In genomic region chr21:36839735-36840134, GRCh38 we compare ENCODE assay signal across 31 cellular contexts.
"Had no signal": no experiment of that assay in that cellular context is flagged by ENCODE, and none has a peak within 500 bp of the region (broad histone marks: within the 10 kb centered on the region; RNA-seq: fewer than 3 reads in every experiment).

No MANE protein-coding gene starts in this region.

- H3K27me3 ChIP-seq: esophagus muscularis mucosa, gastrocnemius medialis, left lung, right atrium auricular region, testis had no signal

- DNase-seq: activated CD4-positive, alpha-beta memory T cell treated with anti-CD3 and anti-CD28 coated beads for 36 hours; activated CD4-positive, alpha-beta T cell treated with anti-CD3 and anti-CD28 coated beads, Interleukin-2, amount 10 ng/mL, durations not matched to agents 24 days and 14 days; activated CD4-positive, CD25-positive, alpha-beta regulatory T cell treated with anti-CD3 and anti-CD28 coated beads, Interleukin-2, amount 50 U/mL, for 72 hours; activated CD8-positive, alpha-beta memory T cell treated with anti-CD3 and anti-CD28 coated beads, Interleukin-2, amount 50 U/mL, for 48 hours; activated gamma-delta T cell treated with Interleukin-2 at 50 U/mL for 16 hours; activated naive CD4-positive, alpha-beta T cell treated with anti-CD3 and anti-CD28 coated beads, Interleukin-2, amount 50 U/mL, for 16 hours; activated T-cell treated with anti-CD3 and anti-CD28 coated beads, Interleukin-2, amount 50 U/mL, for 24 hours; amniotic stem cell; central memory CD4-positive, alpha-beta T cell; dermis blood vessel endothelial cell; effector CD4-positive, alpha-beta T cell; gastrocnemius medialis; glutamatergic neuron; left lung; lower lobe of right lung; psoas muscle; stimulated activated CD4-positive, alpha-beta T cell treated with anti-CD3 and anti-CD28 coated beads, Interleukin-15, amount 100 ng/mL, for 24 hours; stimulated activated CD4-positive, alpha-beta T cell treated with anti-CD3 and anti-CD28 coated beads, Interleukin-2, amount 100 ng/mL, for 24 hours; stimulated activated naive CD8-positive, alpha-beta T cell treated with anti-CD3 and anti-CD28 coated beads, Interleukin-15, Interleukin-2, amounts not matched to agents 100 U/mL and 50 U/mL, for 24 hours; SW 1271; T1000; testis; WERI-Rb-1 had no signal

- H3K27ac ChIP-seq: esophagus muscularis mucosa, gastrocnemius medialis, left lung, lower lobe of right lung, parathyroid adenoma, psoas muscle, right atrium auricular region, testis, WERI-Rb-1 had no signal

- H3K36me3 Mint-ChIP-seq: activated CD4-positive, alpha-beta memory T cell treated with anti-CD3 and anti-CD28 coated beads for 36 hours had no signal

- H3K27me3 Mint-ChIP-seq: activated CD4-positive, alpha-beta memory T cell treated with anti-CD3 and anti-CD28 coated beads for 36 hours; activated CD4-positive, alpha-beta T cell treated with anti-CD3 and anti-CD28 coated beads, Interleukin-2, amount 10 ng/mL, durations not matched to agents 24 days and 14 days; activated T-cell treated with anti-CD3 and anti-CD28 coated beads, Interleukin-2, amount 50 U/mL, for 24 hours had no signal

- H3K4me1 Mint-ChIP-seq: activated CD4-positive, alpha-beta T cell treated with anti-CD3 and anti-CD28 coated beads, Interleukin-2, amount 10 ng/mL, durations not matched to agents 24 days and 14 days had no signal

- H3K9ac ChIP-seq: parathyroid adenoma had no signal

- H3K36me3 ChIP-seq: esophagus muscularis mucosa, gastrocnemius medialis, left lung, lower lobe of right lung, right atrium auricular region, WERI-Rb-1 had no signal

- H3K4me3 ChIP-seq: esophagus muscularis mucosa, gastrocnemius medialis, left lung, lower lobe of right lung, mucosa of descending colon, psoas muscle, right atrium auricular region, testis had no signal

- ATAC-seq: gastrocnemius medialis; mucosa of descending colon; psoas muscle; stimulated activated naive CD8-positive, alpha-beta T cell treated with anti-CD3 and anti-CD28 coated beads, Interleukin-15, Interleukin-2, amounts not matched to agents 100 U/mL and 50 U/mL, for 24 hours had no signal

- FAIRE-seq: astrocyte, urothelium cell line had no signal

- H3K9me3 ChIP-seq: esophagus muscularis mucosa, gastrocnemius medialis, left lung, lower lobe of right lung, mucosa of descending colon, psoas muscle, right atrium auricular region, testis had no signal

- H3K4me3 Mint-ChIP-seq: activated CD4-positive, alpha-beta memory T cell treated with anti-CD3 and anti-CD28 coated beads for 36 hours; activated CD4-positive, alpha-beta T cell treated with anti-CD3 and anti-CD28 coated beads, Interleukin-2, amount 10 ng/mL, durations not matched to agents 24 days and 14 days; activated T-cell treated with anti-CD3 and anti-CD28 coated beads, Interleukin-2, amount 50 U/mL, for 24 hours; nephron; T-helper 1 cell treated with Interleukin-12 subunit alpha and Interleukin-12 subunit beta and Interleukin-4 antibody, amounts not matched to agents 30 μg/mL and 1 μg/mL, for 36 hours had no signal

- H3K4me1 ChIP-seq: left lung, parathyroid adenoma, testis had no signal

- H2AFZ ChIP-seq: parathyroid adenoma had no signal

- H3K27ac Mint-ChIP-seq: activated CD4-positive, alpha-beta memory T cell treated with anti-CD3 and anti-CD28 coated beads for 36 hours; activated CD4-positive, alpha-beta T cell treated with anti-CD3 and anti-CD28 coated beads, Interleukin-2, amount 10 ng/mL, durations not matched to agents 24 days and 14 days; activated T-cell treated with anti-CD3 and anti-CD28 coated beads, Interleukin-2, amount 50 U/mL, for 24 hours; T-helper 1 cell treated with Interleukin-12 subunit alpha and Interleukin-12 subunit beta and Interleukin-4 antibody, amounts not matched to agents 30 μg/mL and 1 μg/mL, for 36 hours had no signal

- H3K9me3 Mint-ChIP-seq: activated CD4-positive, alpha-beta memory T cell treated with anti-CD3 and anti-CD28 coated beads for 36 hours; activated CD4-positive, alpha-beta T cell treated with anti-CD3 and anti-CD28 coated beads, Interleukin-2, amount 10 ng/mL, durations not matched to agents 24 days and 14 days; activated T-cell treated with anti-CD3 and anti-CD28 coated beads, Interleukin-2, amount 50 U/mL, for 24 hours; nephron; T-helper 1 cell treated with Interleukin-12 subunit alpha and Interleukin-12 subunit beta and Interleukin-4 antibody, amounts not matched to agents 30 μg/mL and 1 μg/mL, for 36 hours had no signal

- H3K79me2 ChIP-seq: parathyroid adenoma had no signal
